8 cellular contexts compared by ENCODE assay signal in the genomic region with DNA sequence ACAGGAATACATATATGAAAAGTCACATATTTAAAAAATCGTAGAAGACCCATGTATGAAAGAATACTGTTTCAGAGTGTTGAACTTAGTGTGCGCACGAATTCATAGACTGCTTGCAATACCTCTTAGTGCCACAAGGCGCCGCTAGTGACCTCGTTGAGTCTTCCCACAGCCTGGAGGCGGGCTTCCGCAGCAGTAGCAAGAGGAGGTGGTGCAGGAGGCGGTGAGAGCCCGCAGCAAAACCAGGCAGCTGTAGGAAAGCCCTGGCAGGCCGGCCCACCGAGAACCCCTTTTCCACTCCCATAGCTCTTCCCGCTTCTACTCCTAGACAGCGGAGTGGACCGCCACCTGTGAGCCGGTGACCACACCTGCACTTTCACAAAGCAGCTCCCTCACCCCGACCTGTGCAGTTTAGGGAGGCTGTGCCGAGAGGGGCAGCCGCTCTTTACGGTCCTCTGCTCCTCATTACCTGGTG. TPM values are rescaled to one million over a fixed set of nuclear protein-coding genes. Genes with fewer than 3 reads are reported as not detected.
DNase-seq lines count a peak whose midpoint lies in the region; ATAC-seq and TF ChIP-seq lines count a peak whose summit lies in the region.

No MANE protein-coding gene starts in this region.

- no peaks in the 10 kb centered on the region for H3K9me3 ChIP-seq in esophagus (ENCODE audit: control insufficient read depth in 2 of 2, insufficient read depth in 1 of 2, low read depth in 1 of 2, low read length in 1 of 2)

- peak; percentile 96 for TF ChIP-seq CTCF in BJ (IDR thresholded peaks at IDR 0.05; ENCODE audit: insufficient read depth, low read depth, low read length)
- peak; percentile 90 for TF ChIP-seq CTCF in natural killer cell (IDR thresholded peaks at IDR 0.05)

- H3K4me1 Mint-ChIP-seq in activated CD8-positive, alpha-beta memory T cell treated with anti-CD3 and anti-CD28 coated beads, Interleukin-2, amount 10 ng/mL, durations not matched to agents 7 days and 5 days = peaks cover 6% of the 10 kb centered on the region
- peaks cover 6 to 9% of the 10 kb centered on the region in 2 donors for H3K4me1 Mint-ChIP-seq in natural killer cell
- H3K4me1 Mint-ChIP-seq in stimulated activated effector memory CD8-positive, alpha-beta T cell treated with anti-CD3 and anti-CD28 coated beads, Interleukin-12 subunit alpha, Interleukin-12 subunit beta, amount 100 ng/mL, for 72 hours = no peaks in the 10 kb centered on the region

- peak overlapping the region; percentile 37 for H3K4me3 Mint-ChIP-seq in activated CD8-positive, alpha-beta memory T cell treated with anti-CD3 and anti-CD28 coated beads, Interleukin-2, amount 10 ng/mL, durations not matched to agents 7 days and 5 days
- H3K4me3 Mint-ChIP-seq in natural killer cell = peak overlapping the region; percentile 61
- peak overlapping the region; percentile 14 for H3K4me3 Mint-ChIP-seq in stimulated activated effector memory CD8-positive, alpha-beta T cell treated with anti-CD3 and anti-CD28 coated beads, Interleukin-12 subunit alpha, Interleukin-12 subunit beta, amount 100 ng/mL, for 72 hours

- H3K27me3 ChIP-seq in BJ (ENCODE audit: control insufficient read depth, insufficient read depth, low read length) (peaks cover 2% of the 10 kb centered on the region; the same call in 1 of the 2 replicates), esophagus (ENCODE audit: control insufficient read depth in 1 of 2, insufficient read depth in 2 of 2, low read length in 2 of 2) (no peaks in the 10 kb centered on the region)

- intact Hi-C loops in natural killer cell (cut with micrococcal nuclease) = loop anchor here (1.0 to 10.0 kb wide), 2 partner anchors 395 to 1645 kb away; no protein-coding TSS in a partner anchor

- POLR2A ChIA-PET in BJ (lab: Charles Lee) = no interaction called here

- CTCF ChIA-PET in BJ (lab: Yijun Ruan, JAX) = interaction anchor here (0.6 to 3.5 kb wide), 24 partner anchors 9 to 1645 kb away, joined by 3 to 27 read pairs (median 4); a partner anchor contains a TSS
- CTCF ChIA-PET in activated CD8-positive, alpha-beta memory T cell treated with anti-CD3 and anti-CD28 coated beads, Interleukin-2, amount 10 ng/mL, durations not matched to agents 7 days and 5 days (lab: Charles Lee) = interaction anchor here (0.8 to 2.2 kb wide), 3 partner anchors 393 to 626 kb away, joined by 3 to 12 read pairs (median 7); no protein-coding TSS in a partner anchor

- ATAC-seq in GM19023 (IDR thresholded peaks at IDR 0.05; ENCODE audit: unreplicated experiment) (peak; percentile 93), HG03196 (IDR thresholded peaks at IDR 0.05; ENCODE audit: unreplicated experiment) (peak; percentile 92), natural killer cell (peak; percentile 93 to 99 (median 99))
- ATAC-seq in activated CD8-positive, alpha-beta memory T cell treated with anti-CD3 and anti-CD28 coated beads, Interleukin-2, amount 10 ng/mL, durations not matched to agents 7 days and 5 days = peak; percentile 88
- ATAC-seq in stimulated activated effector memory CD8-positive, alpha-beta T cell treated with anti-CD3 and anti-CD28 coated beads, Interleukin-12 subunit alpha, Interleukin-12 subunit beta, amount 100 ng/mL, for 72 hours = peak; percentile 72

- no peaks in the 10 kb centered on the region for H3K9me3 Mint-ChIP-seq in activated CD8-positive, alpha-beta memory T cell treated with anti-CD3 and anti-CD28 coated beads, Interleukin-2, amount 10 ng/mL, durations not matched to agents 7 days and 5 days (ENCODE audit: low read depth)
- no peaks in the 10 kb centered on the region for H3K9me3 Mint-ChIP-seq in natural killer cell
- H3K9me3 Mint-ChIP-seq in stimulated activated effector memory CD8-positive, alpha-beta T cell treated with anti-CD3 and anti-CD28 coated beads, Interleukin-12 subunit alpha, Interleukin-12 subunit beta, amount 100 ng/mL, for 72 hours = no peaks in the 10 kb centered on the region

- no peak overlapping the region for H3K4me3 ChIP-seq in BJ (ENCODE audit: low read depth, low read length)
- peak overlapping the region; percentile 9 to 29 for H3K4me3 ChIP-seq in esophagus (ENCODE audit: low read depth in 1 of 2, low read length in 2 of 2)

- H3K36me3 ChIP-seq in BJ (ENCODE audit: control insufficient read depth, insufficient read depth, low read length) = no peaks in the 10 kb centered on the region
- no peaks in the 10 kb centered on the region for H3K36me3 ChIP-seq in esophagus (ENCODE audit: control insufficient read depth in 2 of 2, insufficient read depth in 2 of 2, low read length in 1 of 2)

- no peaks in the 10 kb centered on the region for H3K4me1 ChIP-seq in esophagus (ENCODE audit: control insufficient read depth in 2 of 2, insufficient read depth in 2 of 2, low read length in 1 of 2)

- DNase-seq in BJ (ENCODE audit: low read depth) = no peak
- peak; percentile 51 for DNase-seq in NOMO-1 treated with DMSO at 0.1 percent for 48 hours (lab: John Stamatoyannopoulos, UW; ENCODE audit: unreplicated experiment)
- peak; percentile 79 for DNase-seq in activated CD8-positive, alpha-beta memory T cell treated with anti-CD3 and anti-CD28 coated beads, Interleukin-2, amount 10 ng/mL, durations not matched to agents 7 days and 5 days
- DNase-seq in natural killer cell = peak; percentile 58
- DNase-seq in stimulated activated effector memory CD8-positive, alpha-beta T cell treated with anti-CD3 and anti-CD28 coated beads, Interleukin-12 subunit alpha, Interleukin-12 subunit beta, amount 100 ng/mL, for 72 hours (ENCODE audit: low spot score in 2 of 2) = peak; percentile 32 to 73

- no peaks in the 10 kb centered on the region for H3K36me3 Mint-ChIP-seq in activated CD8-positive, alpha-beta memory T cell treated with anti-CD3 and anti-CD28 coated beads, Interleukin-2, amount 10 ng/mL, durations not matched to agents 7 days and 5 days
- no peaks in the 10 kb centered on the region for H3K36me3 Mint-ChIP-seq in natural killer cell
- H3K36me3 Mint-ChIP-seq in stimulated activated effector memory CD8-positive, alpha-beta T cell treated with anti-CD3 and anti-CD28 coated beads, Interleukin-12 subunit alpha, Interleukin-12 subunit beta, amount 100 ng/mL, for 72 hours = no peaks in the 10 kb centered on the region

- WGBS in esophagus, 2 donors = 22 to 24% methylated on average over 20 of the region's 20 CpGs

- H3K27ac Mint-ChIP-seq in activated CD8-positive, alpha-beta memory T cell treated with anti-CD3 and anti-CD28 coated beads, Interleukin-2, amount 10 ng/mL, durations not matched to agents 7 days and 5 days = no peak overlapping the region
- no peak overlapping the region for H3K27ac Mint-ChIP-seq in natural killer cell
- H3K27ac Mint-ChIP-seq in stimulated activated effector memory CD8-positive, alpha-beta T cell treated with anti-CD3 and anti-CD28 coated beads, Interleukin-12 subunit alpha, Interleukin-12 subunit beta, amount 100 ng/mL, for 72 hours = no peak overlapping the region

- H3K27me3 Mint-ChIP-seq in activated CD8-positive, alpha-beta memory T cell treated with anti-CD3 and anti-CD28 coated beads, Interleukin-2, amount 10 ng/mL, durations not matched to agents 7 days and 5 days = peaks cover 10% of the 10 kb centered on the region
- peaks cover 12 to 23% of the 10 kb centered on the region in 2 donors for H3K27me3 Mint-ChIP-seq in natural killer cell (ENCODE audit: low read depth in 2 of 2)

- no peak overlapping the region for H3K27ac ChIP-seq in esophagus (ENCODE audit: low read depth in 2 of 2, low read length in 1 of 2)

RNA-seq across cellular contexts. Expression of a gene that starts 23.5 kb away (rescaled TPM):
- polyA plus RNA-seq in BJ (2011; rRNA removed) (0.72 and 1.0 TPM in 2 replicates), esophagus (1 to 10 TPM; 6.0 to 8.3 TPM)
- polyA minus RNA-seq in BJ (2011; rRNA and poly(A)+ RNA removed) = 0.36 and 0.47 TPM in 2 replicates
- total RNA-seq in activated CD8-positive, alpha-beta memory T cell treated with anti-CD3 and anti-CD28 coated beads, Interleukin-2, amount 10 ng/mL, durations not matched to agents 7 days and 5 days = not detected
- 1 to 10 TPM in 1 of 3 donors, under 1 TPM in 1, not detected in 1; 0.52 to 2.5 TPM for total RNA-seq in natural killer cell
